In the genomic region with DNA sequence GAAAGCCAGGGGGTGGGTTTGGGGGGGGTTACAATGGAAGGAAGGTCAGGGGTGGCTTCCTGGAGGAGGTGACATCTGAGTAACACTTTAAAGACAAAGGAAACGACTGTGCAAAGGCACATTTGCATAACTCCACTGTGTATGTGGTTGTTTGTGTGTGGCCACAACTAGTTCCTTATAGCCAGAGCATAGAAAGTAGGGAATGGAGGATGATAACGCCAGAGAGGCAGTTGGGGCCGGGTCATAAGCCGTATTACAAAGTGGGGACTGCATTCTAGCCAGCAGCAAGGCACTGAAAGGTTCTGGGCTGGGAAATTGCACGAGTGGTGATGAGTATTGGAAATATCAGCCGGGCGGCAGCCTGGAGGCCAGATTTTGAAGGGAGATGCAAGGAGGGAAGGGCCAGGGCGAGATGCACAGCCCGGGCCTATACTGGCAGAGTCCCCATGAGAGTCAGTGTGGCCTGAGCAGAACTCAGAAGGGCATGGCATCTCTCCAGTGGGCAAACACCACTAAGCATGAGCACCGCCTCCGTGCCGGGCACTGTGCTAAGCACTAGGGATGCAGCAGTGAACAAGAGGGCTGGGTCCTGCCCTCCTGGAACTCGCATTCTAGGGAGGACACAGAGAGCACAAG, we compare ENCODE assay signal across 8 cellular contexts. TPM values are rescaled to one million over a fixed set of nuclear protein-coding genes. Genes with fewer than 3 reads are reported as not detected.
DNase-seq lines count a peak whose midpoint lies in the region; ATAC-seq and TF ChIP-seq lines count a peak whose summit lies in the region.

No MANE protein-coding gene starts in this region.

- POLR2A ChIA-PET in Panc1 (lab: Charles Lee): interaction anchor here (0.6 kb wide), 1 partner anchor 161 kb away, joined by 3 read pairs; no protein-coding TSS in a partner anchor

- H3K4me1 ChIP-seq in left ventricle myocardium inferior (peaks cover 84% of the 10 kb centered on the region), Panc1 (ENCODE audit: control insufficient read depth, insufficient read depth, low read length) (peaks cover 44% of the 10 kb centered on the region), hepatocyte (ENCODE audit: insufficient read depth) (peaks cover 15% of the 10 kb centered on the region), thymus (ENCODE audit: control insufficient read depth, insufficient read depth, low read length) (peaks cover 33% of the 10 kb centered on the region)

- no peaks in the 10 kb centered on the region for H3K9me3 ChIP-seq in left ventricle myocardium inferior (replicated peaks)
- H3K9me3 ChIP-seq in Panc1 (ENCODE audit: control insufficient read depth, insufficient read depth, low read depth, low read length): no peaks in the 10 kb centered on the region
- H3K9me3 ChIP-seq in hepatocyte (ENCODE audit: low read depth): no peaks in the 10 kb centered on the region
- no peaks in the 10 kb centered on the region for H3K9me3 ChIP-seq in thymus (ENCODE audit: control insufficient read depth)

- H3K4me3 ChIP-seq in left ventricle myocardium inferior: peak overlapping the region; percentile 40
- no peak overlapping the region for H3K4me3 ChIP-seq in Panc1 (ENCODE audit: low read depth in 2 of 2, low read length in 2 of 2)
- H3K4me3 ChIP-seq in hepatocyte: no peak overlapping the region
- H3K4me3 ChIP-seq in thymus (ENCODE audit: low read length): no peak overlapping the region

- H3K4me3 Mint-ChIP-seq in nephron progenitor cell: no peak overlapping the region

- peaks cover 12% of the 10 kb centered on the region for H3K36me3 ChIP-seq in left ventricle myocardium inferior
- no peaks in the 10 kb centered on the region for H3K36me3 ChIP-seq in Panc1 (ENCODE audit: control insufficient read depth, insufficient read depth, low read length)
- H3K36me3 ChIP-seq in hepatocyte (replicated peaks; ENCODE audit: insufficient read depth, low read depth): no peaks in the 10 kb centered on the region
- no peaks in the 10 kb centered on the region for H3K36me3 ChIP-seq in thymus (ENCODE audit: control insufficient read depth, insufficient read depth)

- H3K4me2 ChIP-seq in hepatocyte: no peak overlapping the region

- no peaks in the 10 kb centered on the region for H3K9me2 ChIP-seq in hepatocyte (replicated peaks; ENCODE audit: insufficient read depth)

- in situ Hi-C loops in Panc1 (cut with HindIII; ENCODE audit: low pct_unique_long_range_greater_than_20kb, low sequenced_read_pairs): no loop called here

- CTCF ChIA-PET in Panc1 (lab: Charles Lee): no interaction called here

- 85% methylated on average over 13 of the region's 13 CpGs for WGBS in hepatocyte (ENCODE audit: low lambda C conversion rate, missing lambda C conversion rate)
- 52% methylated on average over 13 of the region's 13 CpGs for WGBS in thymus

- DNase-seq in left ventricle myocardium inferior (no peak), Right ventricle myocardium inferior (ENCODE audit: missing footprints) (no peak), Panc1 (ENCODE audit: low read depth, low spot score) (no peak), hepatocyte (ENCODE audit: low spot score) (no peak), nephron progenitor cell (no peak), hepatic stellate cell (ENCODE audit: low spot score) (no peak)

- H3K27me3 Mint-ChIP-seq in nephron progenitor cell (ENCODE audit: low read depth, poor library complexity): peaks cover 2% of the 10 kb centered on the region

- no peak for TF ChIP-seq CTCF in left ventricle myocardium inferior (IDR thresholded peaks at IDR 0.05; ENCODE audit: borderline replicate concordance)
- no peak for TF ChIP-seq CTCF in Panc1 (IDR thresholded peaks at IDR 0.05)
- no peak for TF ChIP-seq CTCF in hepatocyte (IDR thresholded peaks at IDR 0.05; ENCODE audit: poor library complexity)
- TF ChIP-seq CTCF in nephron progenitor cell (IDR thresholded peaks at IDR 0.05): no peak

- H3K27ac ChIP-seq in left ventricle myocardium inferior (replicated peaks) (peak overlapping the region; percentile 99), Panc1 (ENCODE audit: low read length) (peak overlapping the region; percentile 85; the same call in 1 of the 2 replicates), hepatocyte (peak overlapping the region; percentile 86), thymus (ENCODE audit: low read depth) (peak overlapping the region; percentile 78)

- H3K27ac Mint-ChIP-seq in nephron progenitor cell: no peak overlapping the region

- no peaks in the 10 kb centered on the region for H3K27me3 ChIP-seq in left ventricle myocardium inferior (ENCODE audit: low read depth)
- H3K27me3 ChIP-seq in Panc1 (ENCODE audit: control insufficient read depth, insufficient read depth, low read length): no peaks in the 10 kb centered on the region
- H3K27me3 ChIP-seq in hepatocyte: no peaks in the 10 kb centered on the region
- H3K27me3 ChIP-seq in thymus (ENCODE audit: control insufficient read depth, insufficient read depth): no peaks in the 10 kb centered on the region

- peaks cover 31% of the 10 kb centered on the region for H3K4me1 Mint-ChIP-seq in nephron progenitor cell

- no TSS peak for BruUV-seq in Panc1 (replicated peaks; lab: Mats Ljungman, UMichigan)

- intact Hi-C loops in left ventricle myocardium inferior (cut with micrococcal nuclease): no loop called here
- intact Hi-C loops in Right ventricle myocardium inferior (cut with DNase I): loop anchor here (1.0 kb wide), 1 partner anchor 33 kb away; no protein-coding TSS in a partner anchor
- intact Hi-C loops in Panc1 (cut with micrococcal nuclease; ENCODE audit: unreplicated experiment): no loop called here

- H3K36me3 Mint-ChIP-seq in nephron progenitor cell (ENCODE audit: low read depth): peaks cover 61% of the 10 kb centered on the region

- no peaks in the 10 kb centered on the region for H3K9me3 Mint-ChIP-seq in nephron progenitor cell

- no peaks in the 10 kb centered on the region for H3K79me2 ChIP-seq in hepatocyte

- H2AFZ ChIP-seq in hepatocyte: no peak overlapping the region

- H4K20me1 ChIP-seq in hepatocyte (ENCODE audit: insufficient read depth, poor library complexity, severe bottlenecking): no peaks in the 10 kb centered on the region

- ATAC-seq in Right ventricle myocardium inferior: no peak
- ATAC-seq in Panc1: peak; percentile 68
- no peak for ATAC-seq in HG02870 (IDR thresholded peaks at IDR 0.05; ENCODE audit: unreplicated experiment)

RNA-seq across cellular contexts. Expression of a gene that starts 33.6 kb away (rescaled TPM):
- total RNA-seq in left ventricle myocardium inferior (18.6 TPM), Right ventricle myocardium inferior (18.6 TPM), Panc1 (2021; ENCODE audit: unreplicated experiment) (17.1 TPM), hepatocyte (14.3 and 15.9 TPM in 2 replicates)
- 13.5 TPM for polyA plus RNA-seq in Panc1 (2012; ENCODE audit: insufficient read length)
- polyA plus RNA-seq in hepatocyte (10.1 and 12.5 TPM in 2 replicates), thymus (15.9 TPM)

RNA-seq across cellular contexts. Expression of a gene that starts 36.1 kb away (rescaled TPM):
- total RNA-seq in left ventricle myocardium inferior (7.8 TPM), Right ventricle myocardium inferior (14.7 TPM), Panc1 (2021; ENCODE audit: unreplicated experiment) (88.1 TPM), hepatocyte (39.9 and 69.1 TPM in 2 replicates)
- polyA plus RNA-seq in Panc1 (2012; ENCODE audit: insufficient read length): 64.7 TPM
- polyA plus RNA-seq in hepatocyte (50.7 and 53.5 TPM in 2 replicates), thymus (53.8 TPM)

RNA-seq across cellular contexts. Expression of a gene that starts 49.9 kb away (rescaled TPM):
- total RNA-seq in left ventricle myocardium inferior (1.0 TPM), Right ventricle myocardium inferior (0.92 TPM), Panc1 (2021; ENCODE audit: unreplicated experiment) (7.1 TPM), hepatocyte (1.4 TPM in 1 of 2 replicates, not detected in the other)
- polyA plus RNA-seq in Panc1 (2012; ENCODE audit: insufficient read length): 5.9 TPM
- polyA plus RNA-seq in hepatocyte (1.8 and 2.9 TPM in 2 replicates), thymus (0.64 TPM)
